Comparison of ENCODE assay signal across 1 cellular context in the genomic region with DNA sequence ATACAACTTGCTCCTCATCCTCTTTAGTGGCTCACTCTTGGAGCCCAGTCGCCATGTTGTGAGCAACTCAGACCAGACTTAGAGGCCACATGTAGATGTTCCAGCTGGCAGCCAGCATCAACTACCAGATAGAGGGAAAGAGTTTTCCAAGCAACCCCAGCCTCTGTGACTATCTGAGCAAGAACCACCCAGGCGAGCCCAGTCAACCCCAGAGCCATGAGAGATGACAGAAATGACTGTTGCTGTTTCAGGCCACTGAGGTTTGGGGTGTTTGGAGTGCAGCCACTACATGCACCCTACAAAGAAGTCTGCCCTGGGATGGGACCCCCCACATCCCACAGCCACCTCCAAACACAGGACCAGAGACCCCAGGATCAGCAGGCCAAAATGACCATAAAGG.
TF ChIP-seq lines count a peak whose summit lies in the region.

No MANE protein-coding gene starts in this region.

TF ChIP-seq in K562, 482 proteins besides CTCF, POLR2A, EP300 and RAD21 (continued from another document):
- TF ChIP-seq KDM5B (IDR thresholded peaks at IDR 0.05; ENCODE audit: insufficient replicate concordance, low read depth, low read length) (peak; percentile 34), MTF1 (CRISPR knock-in tag; IDR thresholded peaks at IDR 0.05; ENCODE audit: borderline replicate concordance) (no peak)
- TF ChIP-seq, protein P1, sequence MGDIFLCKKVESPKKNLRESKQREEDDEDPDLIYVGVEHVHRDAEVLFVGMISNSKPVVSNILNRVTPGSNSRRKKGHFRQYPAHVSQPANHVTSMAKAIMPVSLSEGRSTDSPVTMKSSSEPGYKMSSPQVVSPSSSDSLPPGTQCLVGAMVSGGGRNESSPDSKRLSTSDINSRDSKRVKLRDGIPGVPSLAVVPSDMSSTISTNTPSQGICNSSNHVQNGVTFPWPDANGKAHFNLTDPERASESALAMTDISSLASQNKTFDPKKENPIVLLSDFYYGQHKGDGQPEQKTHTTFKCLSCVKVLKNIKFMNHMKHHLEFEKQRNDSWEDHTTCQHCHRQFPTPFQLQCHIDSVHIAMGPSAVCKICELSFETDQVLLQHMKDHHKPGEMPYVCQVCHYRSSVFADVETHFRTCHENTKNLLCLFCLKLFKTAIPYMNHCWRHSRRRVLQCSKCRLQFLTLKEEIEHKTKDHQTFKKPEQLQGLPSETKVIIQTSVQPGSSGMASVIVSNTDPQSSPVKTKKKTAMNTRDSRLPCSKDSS (IDR thresholded peaks at IDR 0.05; ENCODE audit: low read depth, partially characterized antibody) = no peak
- TF ChIP-seq, protein P2, sequence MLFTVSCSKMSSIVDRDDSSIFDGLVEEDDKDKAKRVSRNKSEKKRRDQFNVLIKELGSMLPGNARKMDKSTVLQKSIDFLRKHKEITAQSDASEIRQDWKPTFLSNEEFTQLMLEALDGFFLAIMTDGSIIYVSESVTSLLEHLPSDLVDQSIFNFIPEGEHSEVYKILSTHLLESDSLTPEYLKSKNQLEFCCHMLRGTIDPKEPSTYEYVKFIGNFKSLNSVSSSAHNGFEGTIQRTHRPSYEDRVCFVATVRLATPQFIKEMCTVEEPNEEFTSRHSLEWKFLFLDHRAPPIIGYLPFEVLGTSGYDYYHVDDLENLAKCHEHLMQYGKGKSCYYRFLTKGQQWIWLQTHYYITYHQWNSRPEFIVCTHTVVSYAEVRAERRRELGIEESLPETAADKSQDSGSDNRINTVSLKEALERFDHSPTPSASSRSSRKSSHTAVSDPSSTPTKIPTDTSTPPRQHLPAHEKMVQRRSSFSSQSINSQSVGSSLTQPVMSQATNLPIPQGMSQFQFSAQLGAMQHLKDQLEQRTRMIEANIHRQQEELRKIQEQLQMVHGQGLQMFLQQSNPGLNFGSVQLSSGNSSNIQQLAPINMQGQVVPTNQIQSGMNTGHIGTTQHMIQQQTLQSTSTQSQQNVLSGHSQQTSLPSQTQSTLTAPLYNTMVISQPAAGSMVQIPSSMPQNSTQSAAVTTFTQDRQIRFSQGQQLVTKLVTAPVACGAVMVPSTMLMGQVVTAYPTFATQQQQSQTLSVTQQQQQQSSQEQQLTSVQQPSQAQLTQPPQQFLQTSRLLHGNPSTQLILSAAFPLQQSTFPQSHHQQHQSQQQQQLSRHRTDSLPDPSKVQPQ (CRISPR knock-in tag; IDR thresholded peaks at IDR 0.05; ENCODE audit: borderline replicate concordance) = 0 out of 2 replicates have a peak, but pooled peaks have one; percentile 31
